10 cellular contexts compared by ENCODE assay signal in genomic region chr10:79079074-79079397, GRCh38. TPM values are rescaled to one million over a fixed set of nuclear protein-coding genes. Genes with fewer than 3 reads are reported as not detected.
DNase-seq lines count a peak whose midpoint lies in the region; ATAC-seq and TF ChIP-seq lines count a peak whose summit lies in the region.
"Had no signal": no experiment of that assay in that cellular context is flagged by ENCODE, and none has a peak within 500 bp of the region (broad histone marks: within the 10 kb centered on the region; RNA-seq: fewer than 3 reads in every experiment).

No MANE protein-coding gene starts in this region.

- H3K27me3 Mint-ChIP-seq in immature natural killer cell (ENCODE audit: low read depth in 3 of 3) = peaks cover 0 to 5% (median 0%) of the 10 kb centered on the region in 3 donors
- no peaks in the 10 kb centered on the region for H3K27me3 Mint-ChIP-seq in activated CD8-positive, alpha-beta memory T cell treated with anti-CD3 and anti-CD28 coated beads, Interleukin-2, amount 10 ng/mL, durations not matched to agents 7 days and 5 days
- H3K27me3 Mint-ChIP-seq: activated CD4-positive, alpha-beta T cell treated with anti-CD3 and anti-CD28 coated beads for 36 hours had no signal

- no peak overlapping the region for H3K9ac ChIP-seq in smooth muscle cell (ENCODE audit: low read depth)

- POLR2A ChIA-PET in RWPE1 (lab: Yijun Ruan, JAX; ENCODE audit: low non-redundant PET) = interaction anchor here (0.7 kb wide), 1 partner anchor 51 kb away, joined by 10 read pairs; no protein-coding TSS in a partner anchor

- no peaks in the 10 kb centered on the region for H3K9me3 ChIP-seq in left ventricle myocardium inferior (replicated peaks)
- no peaks in the 10 kb centered on the region for H3K9me3 ChIP-seq in smooth muscle cell (replicated peaks; ENCODE audit: low read depth)
- H3K9me3 ChIP-seq: BE2C had no signal

- peak overlapping the region; percentile 20 for H3K4me3 ChIP-seq in left ventricle myocardium inferior
- H3K4me3 ChIP-seq in smooth muscle cell = no peak overlapping the region

- no peak overlapping the region for H3K27ac Mint-ChIP-seq in immature natural killer cell
- H3K27ac Mint-ChIP-seq in activated CD8-positive, alpha-beta memory T cell treated with anti-CD3 and anti-CD28 coated beads, Interleukin-2, amount 10 ng/mL, durations not matched to agents 7 days and 5 days = no peak overlapping the region
- H3K27ac Mint-ChIP-seq: activated CD4-positive, alpha-beta T cell treated with anti-CD3 and anti-CD28 coated beads for 36 hours had no signal

- peaks cover 93% of the 10 kb centered on the region for H3K79me2 ChIP-seq in smooth muscle cell (ENCODE audit: low read depth)

- H3K36me3 ChIP-seq in left ventricle myocardium inferior = no peaks in the 10 kb centered on the region
- no peaks in the 10 kb centered on the region for H3K36me3 ChIP-seq in smooth muscle cell (ENCODE audit: low read depth)
- H3K36me3 ChIP-seq: BE2C had no signal

- intact Hi-C loops in left ventricle myocardium inferior (cut with micrococcal nuclease) = no loop called here

- H3K36me3 Mint-ChIP-seq in immature natural killer cell = no peaks in the 10 kb centered on the region
- H3K36me3 Mint-ChIP-seq in activated CD8-positive, alpha-beta memory T cell treated with anti-CD3 and anti-CD28 coated beads, Interleukin-2, amount 10 ng/mL, durations not matched to agents 7 days and 5 days = no peaks in the 10 kb centered on the region

- H3K27ac ChIP-seq in RWPE1 (peak overlapping the region; percentile 92), left ventricle myocardium inferior (replicated peaks) (peak overlapping the region; percentile 99), smooth muscle cell (ENCODE audit: low read depth) (peak overlapping the region; percentile 99)

- CTCF ChIA-PET in RWPE1 (lab: Yijun Ruan, JAX) = interaction anchor here (1.4 kb wide), 1 partner anchor 116 kb away, joined by 5 read pairs; no protein-coding TSS in a partner anchor
- CTCF ChIA-PET in activated CD8-positive, alpha-beta memory T cell treated with anti-CD3 and anti-CD28 coated beads, Interleukin-2, amount 10 ng/mL, durations not matched to agents 7 days and 5 days (lab: Charles Lee) = no interaction called here

- peaks cover 11% of the 10 kb centered on the region for H3F3A ChIP-seq in smooth muscle cell (ENCODE audit: low read depth)

- peaks cover 66 to 71% of the 10 kb centered on the region in 2 donors for H3K4me1 Mint-ChIP-seq in immature natural killer cell
- peaks cover 9% of the 10 kb centered on the region for H3K4me1 Mint-ChIP-seq in activated CD8-positive, alpha-beta memory T cell treated with anti-CD3 and anti-CD28 coated beads, Interleukin-2, amount 10 ng/mL, durations not matched to agents 7 days and 5 days

- DNase-seq in EL = peak; percentile 40
- no peak for DNase-seq in RWPE1 (ENCODE audit: low spot score)
- DNase-seq in left ventricle myocardium inferior = no peak
- no peak for DNase-seq in smooth muscle cell (lab: John Stamatoyannopoulos, UW; ENCODE audit: unreplicated experiment)
- no peak for DNase-seq in kidney glomerular epithelial cell (lab: John Stamatoyannopoulos, UW)
- DNase-seq in immature natural killer cell = no peak
- DNase-seq in stimulated activated CD4-positive, alpha-beta T cell treated with anti-CD3 and anti-CD28 coated beads, Interleukin-2, amount 100 ng/mL, for 24 hours = no peak
- DNase-seq in activated CD8-positive, alpha-beta memory T cell treated with anti-CD3 and anti-CD28 coated beads, Interleukin-2, amount 10 ng/mL, durations not matched to agents 7 days and 5 days = no peak
- DNase-seq: activated CD4-positive, alpha-beta T cell treated with anti-CD3 and anti-CD28 coated beads for 36 hours; BE2C had no signal

- no peak overlapping the region for H2AFZ ChIP-seq in smooth muscle cell (ENCODE audit: low read depth)

- no peaks in the 10 kb centered on the region for H3K9me3 Mint-ChIP-seq in immature natural killer cell
- no peaks in the 10 kb centered on the region for H3K9me3 Mint-ChIP-seq in activated CD8-positive, alpha-beta memory T cell treated with anti-CD3 and anti-CD28 coated beads, Interleukin-2, amount 10 ng/mL, durations not matched to agents 7 days and 5 days (ENCODE audit: low read depth)

- no peaks in the 10 kb centered on the region for H3K27me3 ChIP-seq in left ventricle myocardium inferior (ENCODE audit: low read depth)
- no peaks in the 10 kb centered on the region for H3K27me3 ChIP-seq in smooth muscle cell (ENCODE audit: low read depth)
- H3K27me3 ChIP-seq: BE2C had no signal

- peaks cover 98% of the 10 kb centered on the region for H4K20me1 ChIP-seq in smooth muscle cell (ENCODE audit: low read depth)

- H3K4me2 ChIP-seq in smooth muscle cell = peak overlapping the region; percentile 80

- WGBS in smooth muscle cell (ENCODE audit: low lambda C conversion rate) = 86% methylated on average over 1 of the region's 1 CpG

- ATAC-seq in activated CD8-positive, alpha-beta memory T cell treated with anti-CD3 and anti-CD28 coated beads, Interleukin-2, amount 10 ng/mL, durations not matched to agents 7 days and 5 days = no peak
- ATAC-seq: activated CD4-positive, alpha-beta T cell treated with anti-CD3 and anti-CD28 coated beads for 36 hours had no signal

- H3K4me1 ChIP-seq in left ventricle myocardium inferior = peaks cover 100% of the 10 kb centered on the region
- H3K4me1 ChIP-seq in smooth muscle cell (ENCODE audit: low read depth) = peaks cover 42% of the 10 kb centered on the region

- no peak overlapping the region for H3K4me3 Mint-ChIP-seq in immature natural killer cell
- no peak overlapping the region for H3K4me3 Mint-ChIP-seq in activated CD8-positive, alpha-beta memory T cell treated with anti-CD3 and anti-CD28 coated beads, Interleukin-2, amount 10 ng/mL, durations not matched to agents 7 days and 5 days
- H3K4me3 Mint-ChIP-seq: activated CD4-positive, alpha-beta T cell treated with anti-CD3 and anti-CD28 coated beads for 36 hours had no signal

- TF ChIP-seq CTCF in RWPE1 (conservative IDR thresholded peaks at IDR 0.05; ENCODE audit: low read depth) = no peak
- TF ChIP-seq CTCF in left ventricle myocardium inferior (IDR thresholded peaks at IDR 0.05; ENCODE audit: borderline replicate concordance) = no peak
- no peak for TF ChIP-seq CTCF in smooth muscle cell (IDR thresholded peaks at IDR 0.05; ENCODE audit: borderline replicate concordance, insufficient read depth, poor library complexity, severe bottlenecking)

RNA-seq across cellular contexts. Expression of gene ZMIZ1, which starts 10.3 kb away (rescaled TPM):
- total RNA-seq in left ventricle myocardium inferior (55.9 TPM), smooth muscle cell (12.0 and 31.3 TPM in 2 replicates)
- polyA plus RNA-seq in smooth muscle cell (24.2 and 28.9 TPM in 2 replicates), immature natural killer cell (1 to 10 TPM; 1.2 to 9.5 (median 1.8) TPM)
- total RNA-seq in activated CD8-positive, alpha-beta memory T cell treated with anti-CD3 and anti-CD28 coated beads, Interleukin-2, amount 10 ng/mL, durations not matched to agents 7 days and 5 days = 10 to 100 TPM; 52.7 to 71.5 TPM
